10 cellular contexts compared by ENCODE assay signal in genomic region chr6:134196568-134197301, GRCh38.
A peak's percentile ranks its signal among the peaks of the same experiment; 100 is the strongest.
DNase-seq lines count a peak whose midpoint lies in the region; ATAC-seq and TF ChIP-seq lines count a peak whose summit lies in the region.
"Had no signal": no experiment of that assay in that cellular context is flagged by ENCODE, and none has a peak within 500 bp of the region (broad histone marks: within the 10 kb centered on the region; RNA-seq: fewer than 3 reads in every experiment).

No MANE protein-coding gene starts in this region.

- peaks cover 5% of the 10 kb centered on the region for H3K79me1 ChIP-seq in trophoblast cell (ENCODE audit: low read length)

- ATAC-seq in GM18870 (IDR thresholded peaks at IDR 0.05; ENCODE audit: unreplicated experiment) = peak; percentile 71
- ATAC-seq in HG02885 (IDR thresholded peaks at IDR 0.05; ENCODE audit: poor library complexity, unreplicated experiment) = peak; percentile 78

- no peak overlapping the region for H3K14ac ChIP-seq in trophoblast cell (ENCODE audit: low read length)

- H3K79me2 ChIP-seq in SU-DHL-6 (ENCODE audit: insufficient read depth, low read length) (no peaks in the 10 kb centered on the region), trophoblast cell (ENCODE audit: control insufficient read depth, insufficient read depth, low read length, poor library complexity) (no peaks in the 10 kb centered on the region)

- H3K4me3 ChIP-seq in SU-DHL-6 (ENCODE audit: insufficient read depth, low read length, poor library complexity, severe bottlenecking) (no peak overlapping the region), trophoblast cell (ENCODE audit: low read depth, low read length) (no peak overlapping the region)

- H3K9ac ChIP-seq in SU-DHL-6 (ENCODE audit: low read length) (no peak overlapping the region), trophoblast cell (ENCODE audit: low read length) (no peak overlapping the region)

- H3K27me3 ChIP-seq in SU-DHL-6 (ENCODE audit: low read length) (no peaks in the 10 kb centered on the region), trophoblast cell (ENCODE audit: insufficient read depth, low read length) (no peaks in the 10 kb centered on the region)

- DNase-seq in trophoblast cell = no peak
- no peak for DNase-seq in GM10266 (ENCODE audit: extremely low spot score)
- DNase-seq in HT-29 (ENCODE audit: low spot score) = no peak
- no peak for DNase-seq in HuH-7.5 (ENCODE audit: low spot score)
- DNase-seq: activated CD4-positive, alpha-beta T cell treated with anti-CD3 and anti-CD28 coated beads for 48 hours; NCI-H2081 treated with DMSO at 0.1 percent for 48 hours had no signal

- H3K9me2 ChIP-seq in SU-DHL-6 (replicated peaks; ENCODE audit: insufficient read depth, low read length) = no peaks in the 10 kb centered on the region

- no peak overlapping the region for H2BK120ac ChIP-seq in trophoblast cell (ENCODE audit: insufficient read depth, low read length, poor library complexity)

- H2BK12ac ChIP-seq in trophoblast cell (ENCODE audit: low read length) = no peak overlapping the region

- no peak overlapping the region for H3K18ac ChIP-seq in trophoblast cell (ENCODE audit: low read length)

- no CpG with 5 or more reads among the region's 12 CpGs for WGBS in trophoblast cell (ENCODE audit: extremely low coverage, insufficient coverage, insufficient read length)

- H4K8ac ChIP-seq in trophoblast cell (ENCODE audit: low read depth, low read length) = no peak overlapping the region

- no peak overlapping the region for H3K4ac ChIP-seq in trophoblast cell (ENCODE audit: low read depth, low read length)

- peak overlapping the region; percentile 8 for H4K91ac ChIP-seq in trophoblast cell (ENCODE audit: low read depth, low read length)

- TF ChIP-seq CTCF in SU-DHL-6 (IDR thresholded peaks at IDR 0.05; ENCODE audit: insufficient read depth, low read length, poor library complexity, severe bottlenecking) (no peak), GM10266 (IDR thresholded peaks at IDR 0.05; ENCODE audit: control insufficient read depth, insufficient read depth, low read depth, missing control alignments) (no peak)

- H2AK5ac ChIP-seq in trophoblast cell (ENCODE audit: low read length) = no peak overlapping the region

- H3F3A ChIP-seq in SU-DHL-6 (ENCODE audit: insufficient read depth) = peaks cover 30% of the 10 kb centered on the region

- H3K4me2 ChIP-seq in SU-DHL-6 (ENCODE audit: low read depth, low read length, poor library complexity, severe bottlenecking) (peak overlapping the region; percentile 21), trophoblast cell (ENCODE audit: low read length) (no peak overlapping the region)

- no peaks in the 10 kb centered on the region for H4K20me1 ChIP-seq in SU-DHL-6 (ENCODE audit: low read depth, low read length)

- peaks cover 2 to 3% of the 10 kb centered on the region in 2 experiments for H3K4me1 ChIP-seq in trophoblast cell (ENCODE audit: control insufficient read depth in 1 of 2, insufficient read depth in 2 of 2, low read length in 2 of 2)

- H3K23ac ChIP-seq in trophoblast cell (ENCODE audit: low read length) = no peak overlapping the region

- no peak overlapping the region for H3K27ac ChIP-seq in SU-DHL-6 (ENCODE audit: low read depth, low read length)
- no peak overlapping the region for H3K27ac ChIP-seq in trophoblast cell (ENCODE audit: low read depth, low read length)
- H3K27ac ChIP-seq: HL-60 had no signal

- H2BK5ac ChIP-seq in trophoblast cell (ENCODE audit: low read depth, low read length, poor library complexity) = no peak overlapping the region

- H4K12ac ChIP-seq in trophoblast cell (ENCODE audit: low read depth, low read length) = no peak overlapping the region

- H2AFZ ChIP-seq in SU-DHL-6 (ENCODE audit: low read depth, low read length, severe bottlenecking) = no peak overlapping the region
- H2AFZ ChIP-seq in trophoblast cell (ENCODE audit: insufficient read depth, low read length, poor library complexity) = no peak overlapping the region

- no peaks in the 10 kb centered on the region for H3K9me3 ChIP-seq in SU-DHL-6 (ENCODE audit: insufficient read depth, low read length)
- H3K9me3 ChIP-seq in trophoblast cell (ENCODE audit: insufficient read depth, low read depth, low read length) = no peaks in the 10 kb centered on the region

- no peaks in the 10 kb centered on the region for H3K36me3 ChIP-seq in SU-DHL-6 (ENCODE audit: low read length)
- no peaks in the 10 kb centered on the region for H3K36me3 ChIP-seq in trophoblast cell (ENCODE audit: control insufficient read depth in 1 of 2, insufficient read depth in 2 of 2, low read length in 2 of 2)
